11 cellular contexts compared by ENCODE assay signal in genomic region chr15:40550381-40551037, GRCh38. TPM values are rescaled to one million over a fixed set of nuclear protein-coding genes. Genes with fewer than 3 reads are reported as not detected.
A peak's percentile ranks its signal among the peaks of the same experiment; 100 is the strongest.
DNase-seq lines count a peak whose midpoint lies in the region; ATAC-seq, FAIRE-seq and TF ChIP-seq lines count a peak whose summit lies in the region.
"Had no signal": no experiment of that assay in that cellular context is flagged by ENCODE, and none has a peak within 500 bp of the region (broad histone marks: within the 10 kb centered on the region; RNA-seq: fewer than 3 reads in every experiment).

No MANE protein-coding gene starts in this region.

- no peaks in the 10 kb centered on the region for H3K27me3 Mint-ChIP-seq in naive B cell

- ATAC-seq in GM19025 (IDR thresholded peaks at IDR 0.05; ENCODE audit: low read depth, unreplicated experiment) (peak; percentile 76), HG02678 (IDR thresholded peaks at IDR 0.05; ENCODE audit: unreplicated experiment) (peak; percentile 76), naive B cell (ENCODE audit: low read depth in 2 of 2) (peak; percentile 96 to 97)
- ATAC-seq: gastroesophageal sphincter had no signal

- no peaks in the 10 kb centered on the region for H3K79me2 ChIP-seq in KMS-11 (ENCODE audit: insufficient read depth, low read depth)

- H3K4me2 ChIP-seq in KMS-11: peak overlapping the region; percentile 32

- H3K4me3 ChIP-seq in KMS-11 (IDR thresholded peaks at IDR 0.05; ENCODE audit: insufficient read depth, low read depth, low read length) (no peak overlapping the region), kidney (ENCODE audit: low read length in 2 of 2) (no peak overlapping the region)
- H3K4me3 ChIP-seq: gastroesophageal sphincter had no signal

- intact Hi-C loops in kidney (cut with DNase I): no loop called here

- H4K20me1 ChIP-seq in KMS-11 (ENCODE audit: insufficient read depth): no peaks in the 10 kb centered on the region

- H3K36me3 ChIP-seq in KMS-11 (ENCODE audit: insufficient read depth): no peaks in the 10 kb centered on the region
- peaks cover 5 to 8% of the 10 kb centered on the region in 2 donors for H3K36me3 ChIP-seq in kidney (ENCODE audit: control insufficient read depth in 1 of 2, insufficient read depth in 2 of 2, low read length in 2 of 2)

- no peaks in the 10 kb centered on the region for H3K27me3 ChIP-seq in KMS-11 (ENCODE audit: insufficient read depth, low read depth)
- H3K27me3 ChIP-seq: gastroesophageal sphincter had no signal

- FAIRE-seq in kidney (lab: Jason Lieb, UNC): no peak

- peak overlapping the region; percentile 67 to 91 (median 82) for H3K4me3 Mint-ChIP-seq in naive B cell

- H3K4me1 ChIP-seq in KMS-11 (ENCODE audit: low read depth, poor library complexity, severe bottlenecking): peaks cover 57% of the 10 kb centered on the region
- H3K4me1 ChIP-seq in kidney (ENCODE audit: control insufficient read depth in 1 of 2, insufficient read depth in 1 of 2, low read depth in 1 of 2, low read length in 2 of 2): no peaks in the 10 kb centered on the region
- H3K4me1 ChIP-seq: gastroesophageal sphincter had no signal

- H3K9me3 ChIP-seq in kidney (ENCODE audit: control insufficient read depth in 1 of 2, low read length in 2 of 2): no peaks in the 10 kb centered on the region
- H3K9me3 ChIP-seq: gastroesophageal sphincter had no signal

- H3K27ac Mint-ChIP-seq in naive B cell: peak overlapping the region; percentile 91 to 96 (median 94)

- peak overlapping the region; percentile 37; the same call in 1 of the 2 replicates for H3K27ac ChIP-seq in KMS-11
- H3K27ac ChIP-seq in kidney (ENCODE audit: low read depth in 2 of 2, low read length in 2 of 2): no peak overlapping the region
- H3K27ac ChIP-seq: gastroesophageal sphincter had no signal

- H3K9me3 Mint-ChIP-seq in naive B cell: peaks cover 0 to 2% (median 0%) of the 10 kb centered on the region in 7 donors

- H2AFZ ChIP-seq in KMS-11 (ENCODE audit: low read depth): no peak overlapping the region

- H3K9ac ChIP-seq in KMS-11: no peak overlapping the region
- no peak overlapping the region for H3K9ac ChIP-seq in kidney (ENCODE audit: low read length in 2 of 2)

- peaks cover 67 to 95% (median 93%) of the 10 kb centered on the region in 3 donors for H3K4me1 Mint-ChIP-seq in naive B cell

- peaks cover 28 to 42% of the 10 kb centered on the region in 2 donors for H3K36me3 Mint-ChIP-seq in naive B cell

- DNase-seq in naive B cell (peak; percentile 80), NCI-H2081 treated with DMSO at 0.1 percent for 48 hours (lab: John Stamatoyannopoulos, UW) (no peak), kidney (no peak), hepatic stellate cell (ENCODE audit: low spot score) (no peak), NCI-H187 treated with DMSO at 0.1 percent for 48 hours (lab: John Stamatoyannopoulos, UW) (no peak)
- DNase-seq: aorta, NCI-H187 had no signal

- TF ChIP-seq CTCF in KMS-11 (conservative IDR thresholded peaks at IDR 0.05; ENCODE audit: low read depth, low read length) (no peak), kidney (IDR thresholded peaks at IDR 0.05; ENCODE audit: borderline replicate concordance, extremely low read depth, insufficient read depth) (no peak)

RNA-seq across cellular contexts. Expression of gene CCDC32, which starts 14.3 kb away (rescaled TPM):
- polyA plus RNA-seq in naive B cell (ENCODE audit: low read depth in 6 of 6) (100 to 1,000 TPM; 199 to 261 (median 219) TPM), kidney (ENCODE audit: insufficient read depth, low read depth, low replicate concordance) (35.9 TPM)
- total RNA-seq in kidney: 34.4 TPM

RNA-seq across cellular contexts. Expression of gene RPUSD2, which starts 18.6 kb away (rescaled TPM):
- polyA plus RNA-seq in naive B cell (ENCODE audit: low read depth in 6 of 6): 10 to 100 TPM; 18.0 to 29.3 (median 25.6) TPM
- total RNA-seq in kidney: 9.8 TPM
- 12.7 TPM for polyA plus RNA-seq in kidney (ENCODE audit: insufficient read depth, low read depth, low replicate concordance)

RNA-seq across cellular contexts. Expression of gene KNL1, which starts 43.5 kb away (rescaled TPM):
- polyA plus RNA-seq in naive B cell (ENCODE audit: low read depth in 6 of 6): 1 to 10 TPM in 5 of 6 donors, under 1 TPM in 1; 0.96 to 2.1 (median 1.5) TPM
- total RNA-seq in kidney: 1.1 TPM
- 2.5 TPM for polyA plus RNA-seq in kidney (ENCODE audit: insufficient read depth, low read depth, low replicate concordance)
